18 cellular contexts compared by ENCODE assay signal in genomic region chr6:9504191-9504590, GRCh38.
A peak's percentile ranks its signal among the peaks of the same experiment; 100 is the strongest.
DNase-seq lines count a peak whose midpoint lies in the region; ATAC-seq and TF ChIP-seq lines count a peak whose summit lies in the region.
"Had no signal": no experiment of that assay in that cellular context is flagged by ENCODE, and none has a peak within 500 bp of the region (broad histone marks: within the 10 kb centered on the region; RNA-seq: fewer than 3 reads in every experiment).

No MANE protein-coding gene starts in this region.

- H3K4me1 ChIP-seq in spleen = no peaks in the 10 kb centered on the region
- H3K4me1 ChIP-seq: ascending aorta, sigmoid colon had no signal

- no peak overlapping the region for H3K4me3 ChIP-seq in spleen
- H3K4me3 ChIP-seq: ascending aorta, sigmoid colon, vagina had no signal

- no peak for TF ChIP-seq CTCF in spleen (IDR thresholded peaks at IDR 0.05 in 8 of 11, conservative IDR thresholded peaks at IDR 0.05 in 3 of 11)

- no peak for ATAC-seq in GM19395 (IDR thresholded peaks at IDR 0.05; ENCODE audit: unreplicated experiment)
- ATAC-seq in HG02759 (IDR thresholded peaks at IDR 0.05; ENCODE audit: unreplicated experiment) = no peak

- no peak for TF ChIP-seq POLR2A in spleen (IDR thresholded peaks at IDR 0.05)

- DNase-seq in DMS153 treated with DMSO at 0.1 percent for 48 hours (lab: John Stamatoyannopoulos, UW; ENCODE audit: unreplicated experiment) (peak; percentile 61), NCI-H1417 treated with DMSO at 0.1 percent for 48 hours (lab: John Stamatoyannopoulos, UW) (peak; percentile 35), NCI-H345 treated with DMSO at 0.1 percent for 48 hours (lab: John Stamatoyannopoulos, UW; ENCODE audit: unreplicated experiment) (peak; percentile 36), epithelial cell of prostate (ENCODE audit: low read depth, low spot score) (no peak), spleen (no peak)
- DNase-seq in activated T-cell treated with anti-CD3 and anti-CD28 coated beads, Interleukin-2, amount 50 U/mL, for 48 hours = no peak
- DNase-seq: activated CD4-positive, alpha-beta T cell treated with anti-CD3 and anti-CD28 coated beads, Interleukin-2, amount 10 ng/mL, durations not matched to agents 7 days and 5 days; activated naive CD4-positive, alpha-beta T cell; CD4-positive, alpha-beta memory T cell; foreskin fibroblast; hypothalamus; MM.1S; NCI-H524 treated with DMSO at 0.1 percent for 48 hours; sigmoid colon had no signal

- no peaks in the 10 kb centered on the region for H3K36me3 ChIP-seq in spleen
- H3K36me3 ChIP-seq: ascending aorta, sigmoid colon, vagina had no signal

- WGBS in spleen, 5 donors = 77 to 87% (median 86%) methylated on average over 2 of the region's 2 CpGs

- peaks cover 0 to 22% (median 12%) of the 10 kb centered on the region in 8 donors for H3K9me3 ChIP-seq in spleen
- H3K9me3 ChIP-seq: ascending aorta, vagina had no signal

- peak overlapping the region; percentile 72 for H3K27ac ChIP-seq in epithelial cell of prostate
- no peak overlapping the region for H3K27ac ChIP-seq in spleen
- H3K27ac ChIP-seq: ascending aorta, sigmoid colon, vagina had no signal

- H3K27me3 ChIP-seq in spleen (replicated peaks in 1 of 7) = no peaks in the 10 kb centered on the region
- H3K27me3 ChIP-seq: ascending aorta, sigmoid colon, vagina had no signal

- intact Hi-C loops in spleen (cut with DNase I; ENCODE audit: low total_unique reads) = no loop called here

Comparison
In these comparisons a context has a peak if more than half of its experiments do, and no peak if none do; other contexts are left out.
1. DNase-seq: peak in DMS153 treated with DMSO at 0.1 percent for 48 hours (single experiment), NCI-H1417 treated with DMSO at 0.1 percent for 48 hours (single experiment) and NCI-H345 treated with DMSO at 0.1 percent for 48 hours (single experiment); none in epithelial cell of prostate (single experiment), activated T-cell treated with anti-CD3 and anti-CD28 coated beads, Interleukin-2, amount 50 U/mL, for 48 hours (0 of 2) and spleen (single experiment).